In genomic region chr21:42063578-42064521, GRCh38 we compare ENCODE assay signal across 9 cellular contexts. TPM values are rescaled to one million over a fixed set of nuclear protein-coding genes. Genes with fewer than 3 reads are reported as not detected.
DNase-seq lines count a peak whose midpoint lies in the region; ATAC-seq and TF ChIP-seq lines count a peak whose summit lies in the region.
"Had no signal": no experiment of that assay in that cellular context is flagged by ENCODE, and none has a peak within 500 bp of the region (broad histone marks: within the 10 kb centered on the region; RNA-seq: fewer than 3 reads in every experiment).

No MANE protein-coding gene starts in this region.

- H2AK9ac ChIP-seq in IMR-90 (replicated peaks; ENCODE audit: low read depth, low read length, poor library complexity), result no peak overlapping the region

- H2AFZ ChIP-seq in IMR-90 (replicated peaks; ENCODE audit: low read length, poor library complexity), result no peak overlapping the region

- no peak overlapping the region for H3K18ac ChIP-seq in IMR-90 (ENCODE audit: low read depth, low read length)

- H2BK5ac ChIP-seq in IMR-90 (ENCODE audit: low read depth, low read length, poor library complexity, severe bottlenecking), result no peak overlapping the region

- H4K5ac ChIP-seq in IMR-90 (ENCODE audit: low read depth, low read length), result no peak overlapping the region

- H3K23ac ChIP-seq in IMR-90 (ENCODE audit: low read depth, low read length), result no peak overlapping the region

- H2BK15ac ChIP-seq in IMR-90 (ENCODE audit: low read depth, low read length), result no peak overlapping the region

- CTCF ChIA-PET in IMR-90 (lab: Yijun Ruan, JAX), result interaction anchor here (0.9 kb wide), 1 partner anchor 10 kb away, joined by 3 read pairs; no protein-coding TSS in a partner anchor

- H3K4me1 ChIP-seq in IMR-90 (ENCODE audit: control insufficient read depth, insufficient read depth, low read length) (no peaks in the 10 kb centered on the region), endodermal cell (ENCODE audit: control insufficient read depth, insufficient read depth, low read length) (peaks cover 25% of the 10 kb centered on the region), HAP-1 (no peaks in the 10 kb centered on the region)

- H3K4me2 ChIP-seq in IMR-90 (ENCODE audit: low read depth, low read length), result no peak overlapping the region

- dilution Hi-C loops in IMR-90 (cut with HindIII; ENCODE audit: low sequenced_read_pairs, unreplicated experiment), result no loop called here

- no peak overlapping the region for H3K9ac ChIP-seq in IMR-90 (ENCODE audit: low read depth, low read length)
- no peak overlapping the region for H3K9ac ChIP-seq in endodermal cell (ENCODE audit: extremely low read depth, low read length, poor library complexity, severe bottlenecking)

- H3K27ac ChIP-seq in IMR-90 (ENCODE audit: insufficient read depth, low read length), result no peak overlapping the region
- H3K27ac ChIP-seq in endodermal cell (ENCODE audit: low read depth, low read length), result no peak overlapping the region

- H3K27me3 ChIP-seq in IMR-90 (ENCODE audit: control insufficient read depth, insufficient read depth, low read length) (peaks cover 9% of the 10 kb centered on the region; the same call in 1 of the 2 replicates), endodermal cell (ENCODE audit: control insufficient read depth, insufficient read depth, low read length, poor library complexity, severe bottlenecking) (no peaks in the 10 kb centered on the region), HAP-1 (ENCODE audit: low read depth) (no peaks in the 10 kb centered on the region; the same call in 1 of the 2 replicates)

- H3K4me1 Mint-ChIP-seq in endodermal cell, result peaks cover 42% of the 10 kb centered on the region

- H2BK120ac ChIP-seq in IMR-90 (ENCODE audit: low read depth, low read length), result no peak overlapping the region

- no peak for DNase-seq in IMR-90
- DNase-seq in activated CD4-positive, CD25-positive, alpha-beta regulatory T cell treated with anti-CD3 and anti-CD28 coated beads, Interleukin-2, amount 50 U/mL, for 72 hours, result peak; percentile 55
- no peak for DNase-seq in endodermal cell
- DNase-seq in stimulated activated CD4-positive, alpha-beta T cell treated with anti-CD3 and anti-CD28 coated beads, Interleukin-4, amount 100 ng/mL, for 48 hours (ENCODE audit: low read depth in 2 of 2), result peak; percentile 32 to 42
- DNase-seq in COR-L47 (lab: John Stamatoyannopoulos, UW), result no peak
- no peak for DNase-seq in HAP-1 (ENCODE audit: low spot score in 2 of 2)
- DNase-seq in dedifferentiated amniotic fluid mesenchymal stem cell (ENCODE audit: extremely low spot score), result no peak

- no TSS peak for BruUV-seq in IMR-90 (replicated peaks; lab: Mats Ljungman, UMichigan)

- no peak overlapping the region for H4K8ac ChIP-seq in IMR-90 (ENCODE audit: low read depth in 2 of 2, low read length in 2 of 2)

- no peaks in the 10 kb centered on the region for H3K9me3 Mint-ChIP-seq in endodermal cell

- no peaks in the 10 kb centered on the region for H3K36me3 Mint-ChIP-seq in endodermal cell (ENCODE audit: low read depth)

- H3K4me3 Mint-ChIP-seq in endodermal cell, result no peak overlapping the region

- peak overlapping the region; percentile 26 for H3K27ac Mint-ChIP-seq in endodermal cell

- intact Hi-C loops in IMR-90 (cut with micrococcal nuclease), result no loop called here

- 88% methylated on average over 8 of the region's 28 CpGs; no CpG with 5 or more reads in 1 of the 2 experiments for WGBS in IMR-90 (ENCODE audit: extremely low coverage in 2 of 2, insufficient read length in 1 of 2), 2 experiments
- 86% methylated on average over 21 to 28 of the region's 28 CpGs for WGBS in endodermal cell (ENCODE audit: insufficient coverage in 1 of 2, insufficient read length in 1 of 2), 2 experiments

- no peak overlapping the region for H3K4me3 ChIP-seq in IMR-90 (ENCODE audit: insufficient read depth, low read depth, low read length)
- no peak overlapping the region for H3K4me3 ChIP-seq in endodermal cell (ENCODE audit: low read length)
- no peak overlapping the region for H3K4me3 ChIP-seq in HAP-1
- H3K4me3 ChIP-seq: K562 had no signal

- TF ChIP-seq POLR2A in GM18505 (IDR thresholded peaks at IDR 0.05; ENCODE audit: borderline replicate concordance, extremely low read depth, insufficient read depth, insufficient read length) (peak; percentile 41), IMR-90 (IDR thresholded peaks at IDR 0.05; ENCODE audit: low read depth, low read length) (no peak)

- H3K56ac ChIP-seq in IMR-90 (ENCODE audit: extremely low read depth, insufficient read depth, low read length), result no peak overlapping the region

- TF ChIP-seq RAD21 in IMR-90 (IDR thresholded peaks at IDR 0.05; ENCODE audit: low read length), result no peak

- in situ Hi-C loops in IMR-90 (cut with MboI; ENCODE audit: low sequenced_read_pairs), result no loop called here
- in situ Hi-C loops in HAP-1 (cut with MboI; ENCODE audit: low sequenced_read_pairs), result no loop called here

- peaks cover 0 to 2% of the 10 kb centered on the region in 2 experiments; a peak in 1 of 4 replicates for H3K79me1 ChIP-seq in IMR-90 (ENCODE audit: low read depth in 1 of 2, low read length in 2 of 2)

- H3K36me3 ChIP-seq in IMR-90 (ENCODE audit: control insufficient read depth, insufficient read depth, low read length) (no peaks in the 10 kb centered on the region), endodermal cell (ENCODE audit: control insufficient read depth, insufficient read depth, low read length) (no peaks in the 10 kb centered on the region), HAP-1 (replicated peaks) (no peaks in the 10 kb centered on the region)

- no peak overlapping the region for H3K14ac ChIP-seq in IMR-90 (replicated peaks; ENCODE audit: low read depth, low read length)

- peak overlapping the region; percentile 15; the same call in 1 of the 2 replicates for H2AK5ac ChIP-seq in IMR-90 (ENCODE audit: low read depth, low read length)

- peaks cover 2% of the 10 kb centered on the region for H3K27me3 Mint-ChIP-seq in endodermal cell (ENCODE audit: insufficient read depth)

- H2BK20ac ChIP-seq in IMR-90 (ENCODE audit: low read depth, low read length), result no peak overlapping the region

- no peaks in the 10 kb centered on the region for H4K20me1 ChIP-seq in IMR-90 (ENCODE audit: insufficient read depth, low read length)

- ATAC-seq in GM18505 (IDR thresholded peaks at IDR 0.05; ENCODE audit: unreplicated experiment) (no peak), IMR-90 (ENCODE audit: low read depth) (no peak)

- H3K9me3 ChIP-seq in IMR-90 (ENCODE audit: control insufficient read depth, insufficient read depth, low read length) (no peaks in the 10 kb centered on the region), endodermal cell (ENCODE audit: control insufficient read depth, low read length) (no peaks in the 10 kb centered on the region), HAP-1 (no peaks in the 10 kb centered on the region)

- H3K9me1 ChIP-seq in IMR-90 (ENCODE audit: insufficient read depth, low read length), result peaks cover 7% of the 10 kb centered on the region; the same call in 1 of the 2 replicates

- TF ChIP-seq CTCF in IMR-90 (conservative IDR thresholded peaks at IDR 0.05; ENCODE audit: low read depth, low read length) (no peak), endodermal cell (conservative IDR thresholded peaks at IDR 0.05) (no peak)

- POLR2A ChIA-PET in IMR-90 (lab: Charles Lee; ENCODE audit: unreplicated experiment), result no interaction called here

- H3K4ac ChIP-seq in IMR-90 (ENCODE audit: low read depth, low read length), result peak overlapping the region; percentile 24; the same call in 1 of the 2 replicates

- H4K91ac ChIP-seq in IMR-90 (ENCODE audit: insufficient read depth, low read depth, low read length), result no peak overlapping the region

TF ChIP-seq in IMR-90, 13 proteins besides CTCF, POLR2A, EP300 and RAD21 (continues in another document):
- TF ChIP-seq MAZ (IDR thresholded peaks at IDR 0.05; ENCODE audit: borderline replicate concordance, low read depth, low read length) (no peak), RFX5 (IDR thresholded peaks at IDR 0.05; ENCODE audit: low read depth, low read length) (no peak), MAFK (IDR thresholded peaks at IDR 0.05; ENCODE audit: low read depth, low read length) (no peak), RCOR1 (IDR thresholded peaks at IDR 0.05; ENCODE audit: insufficient replicate concordance, low read length) (no peak), CEBPB (IDR thresholded peaks at IDR 0.05; ENCODE audit: low read depth, low read length) (no peak), NFE2L2 (IDR thresholded peaks at IDR 0.05; ENCODE audit: low read depth, low read length) (no peak), CHD1 (IDR thresholded peaks at IDR 0.05; ENCODE audit: low read depth, low read length) (no peak), BHLHE40 (IDR thresholded peaks at IDR 0.05; ENCODE audit: low read depth, low read length) (no peak), FOS (IDR thresholded peaks at IDR 0.05; ENCODE audit: low read depth, low read length) (no peak), MXI1 (IDR thresholded peaks at IDR 0.05; ENCODE audit: borderline replicate concordance, low read depth, low read length) (no peak), ELK1 (IDR thresholded peaks at IDR 0.05; ENCODE audit: borderline replicate concordance, low read depth, low read length) (no peak), SMC3 (IDR thresholded peaks at IDR 0.05; ENCODE audit: low read depth, low read length) (no peak)

RNA-seq across cellular contexts. Expression of gene UMODL1, which starts 7.3 kb away (rescaled TPM):
- total RNA-seq in IMR-90 (2012; rRNA removed) (not detected in 2 replicates), endodermal cell (under 1 TPM; 0.24 to 0.49 TPM)
- 0.02 TPM in 1 of 2 replicates, not detected in the other for polyA plus RNA-seq in IMR-90 (2012; rRNA removed)
- polyA plus RNA-seq in IMR-90 (2012; cell fraction: cytosol; rRNA removed), result 0.03 TPM in 1 of 2 replicates, not detected in the other
- 0.04 and 0.07 TPM in 2 replicates for polyA plus RNA-seq in IMR-90 (2012; cell fraction: nucleus; rRNA removed; ENCODE audit: low replicate concordance)
- polyA plus RNA-seq in endodermal cell (2013, experiment 1 of 2), result 0.11 TPM
- polyA plus RNA-seq in endodermal cell (2013, experiment 2 of 2), result 0.46 TPM
- total RNA-seq: K562 had no signal
- polyA plus RNA-seq: K562 had no signal

RNA-seq across cellular contexts. Expression of gene ZBTB21, which starts 53.7 kb away (rescaled TPM):
- 12.0 and 13.6 TPM in 2 replicates for total RNA-seq in IMR-90 (2012; rRNA removed)
- 6.8 and 7.8 TPM in 2 replicates for polyA plus RNA-seq in IMR-90 (2012; rRNA removed)
- 2.4 and 2.8 TPM in 2 replicates for polyA plus RNA-seq in IMR-90 (2012; cell fraction: cytosol; rRNA removed)
- 4.6 and 22.7 TPM in 2 replicates for polyA plus RNA-seq in IMR-90 (2012; cell fraction: nucleus; rRNA removed; ENCODE audit: low replicate concordance)
- total RNA-seq in endodermal cell, result 10 to 100 TPM; 17.3 to 23.1 TPM
- polyA plus RNA-seq in endodermal cell (2013, experiment 1 of 2), result 14.0 TPM
- 14.4 TPM for polyA plus RNA-seq in endodermal cell (2013, experiment 2 of 2)

Comparison
In these comparisons a context has a peak if more than half of its experiments do, and no peak if none do; other contexts are left out.
1. DNase-seq: peak in activated CD4-positive, CD25-positive, alpha-beta regulatory T cell treated with anti-CD3 and anti-CD28 coated beads, Interleukin-2, amount 50 U/mL, for 72 hours (single experiment) and stimulated activated CD4-positive, alpha-beta T cell treated with anti-CD3 and anti-CD28 coated beads, Interleukin-4, amount 100 ng/mL, for 48 hours (2 of 2); none in IMR-90 (single experiment), endodermal cell (single experiment), COR-L47 (single experiment), HAP-1 (0 of 2) and dedifferentiated amniotic fluid mesenchymal stem cell (single experiment).